11 cellular contexts compared by ENCODE assay signal in genomic region chr19:30605333-30605732, GRCh38.
"Had no signal": no experiment of that assay in that cellular context is flagged by ENCODE, and none has a peak within 500 bp of the region (broad histone marks: within the 10 kb centered on the region; RNA-seq: fewer than 3 reads in every experiment).

No MANE protein-coding gene starts in this region.

- H3K4me1 ChIP-seq: HAP-1 had no signal

- H3K9me3 ChIP-seq: HAP-1 had no signal

- H3K36me3 ChIP-seq: HAP-1 had no signal

- FAIRE-seq: H1, H54 had no signal

- ATAC-seq: GM23338, HCT116 had no signal

- H3K27ac ChIP-seq: GM23248 had no signal

- DNase-seq: GM23248, GOT3, H7, H9, HCEC 1CT, HFFc6 had no signal

- H3K4me3 ChIP-seq: GM23248, GM23338, HAP-1 had no signal

- H3K4me2 ChIP-seq: GM23338 had no signal
